Comparison of ENCODE assay signal across 8 cellular contexts in genomic region chr7:137169282-137169698, GRCh38.
A peak's percentile ranks its signal among the peaks of the same experiment; 100 is the strongest.
DNase-seq lines count a peak whose midpoint lies in the region; ATAC-seq and TF ChIP-seq lines count a peak whose summit lies in the region.

No MANE protein-coding gene starts in this region.

- DNase-seq in GM13977 (ENCODE audit: low spot score) (no peak), NCI-H2196 treated with DMSO at 0.1 percent for 48 hours (lab: John Stamatoyannopoulos, UW; ENCODE audit: unreplicated experiment) (peak; percentile 77), astrocyte of the spinal cord (ENCODE audit: low read depth, low spot score) (peak; percentile 85), iPS DF 19.7 (ENCODE audit: low read depth, low spot score) (peak; percentile 79), superior temporal gyrus (ENCODE audit: extremely low spot score) (peak; percentile 86), GM19240 (ENCODE audit: insufficient read length, low spot score) (no peak)
- DNase-seq in effector CD8-positive, alpha-beta T cell (lab: John Stamatoyannopoulos, UW): no peak

- H3K4me3 ChIP-seq in astrocyte of the spinal cord (ENCODE audit: low read depth, low read length): no peak overlapping the region

- TF ChIP-seq CTCF in GM13977 (IDR thresholded peaks at IDR 0.05; ENCODE audit: extremely low read depth, insufficient read depth, missing control alignments) (peak; percentile 23), astrocyte of the spinal cord (IDR thresholded peaks at IDR 0.05; ENCODE audit: low read depth, low read length) (peak; percentile 85)

- ATAC-seq in HG02798 (IDR thresholded peaks at IDR 0.05; ENCODE audit: poor library complexity, unreplicated experiment): no peak

- in situ Hi-C loops in GM13977 (cut with MboI; ENCODE audit: low pct_unique_long_range_greater_than_20kb, low sequenced_read_pairs, unreplicated experiment) (no loop called here), astrocyte of the spinal cord (cut with HindIII; ENCODE audit: low sequenced_read_pairs) (no loop called here)

Comparison
In these comparisons a context has a peak if more than half of its experiments do, and no peak if none do; other contexts are left out.
1. DNase-seq: peak in NCI-H2196 treated with DMSO at 0.1 percent for 48 hours (single experiment), astrocyte of the spinal cord (single experiment), iPS DF 19.7 (single experiment) and superior temporal gyrus (single experiment); none in GM13977 (single experiment), effector CD8-positive, alpha-beta T cell (single experiment) and GM19240 (single experiment).